ENCODE assay signal across 8 cellular contexts in the genomic region with DNA sequence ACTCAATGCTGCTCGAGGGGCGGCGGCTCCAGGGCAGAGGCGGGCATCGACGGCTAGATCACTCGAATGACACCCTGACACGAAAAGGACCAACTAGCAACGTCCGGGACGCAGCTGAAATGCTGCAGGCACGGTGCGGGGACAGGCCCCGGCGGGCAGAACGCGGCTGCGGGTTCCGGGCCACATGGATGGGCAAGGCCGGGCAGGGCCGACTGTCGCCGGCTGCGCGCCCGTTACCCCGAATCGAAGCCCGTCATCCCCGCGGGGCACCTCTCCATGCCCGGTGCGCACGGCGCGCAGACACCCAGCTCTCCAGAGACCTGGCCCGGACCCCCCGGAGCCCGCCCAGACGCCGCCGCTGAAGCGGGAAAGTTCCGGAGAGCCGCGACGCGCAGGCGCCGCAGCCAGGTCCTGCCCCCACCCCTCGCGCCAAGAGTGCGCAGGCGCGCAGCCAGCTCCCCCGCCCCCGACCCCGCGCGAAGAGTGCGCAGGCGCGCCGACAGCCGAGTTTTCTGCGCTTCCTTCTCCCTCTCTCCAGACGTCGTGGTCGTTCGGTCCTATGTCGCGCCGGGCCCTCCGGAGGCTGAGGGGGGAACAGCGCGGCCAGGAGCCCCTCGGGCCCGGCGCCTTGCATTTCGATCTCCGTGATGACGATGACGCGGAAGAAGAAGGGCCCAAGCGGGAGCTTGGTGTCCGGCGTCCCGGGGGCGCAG. TPM values are rescaled to one million over a fixed set of nuclear protein-coding genes. Genes with fewer than 3 reads are reported as not detected.
DNase-seq lines count a peak whose midpoint lies in the region; ATAC-seq, FAIRE-seq and TF ChIP-seq lines count a peak whose summit lies in the region.

TSS of gene TCF25 (plus strand) at position 484 of the 713 bp plus-strand sequence. CDS start at position 560, 76 bp downstream.

- H3K27ac ChIP-seq in angular gyrus (ENCODE audit: low read depth, low read length): peak within 1 kb of the TSS; percentile 100
- H3K27ac ChIP-seq in right atrium auricular region: peak within 1 kb of the TSS; percentile 100
- peak within 1 kb of the TSS; percentile 99 for H3K27ac ChIP-seq in urinary bladder (ENCODE audit: low read depth)

- no peaks in the 10 kb centered on the region for H3K27me3 ChIP-seq in right atrium auricular region

- H3K36me3 ChIP-seq in right atrium auricular region (peaks cover 7% of the 10 kb centered on the region), urinary bladder (ENCODE audit: insufficient read depth) (no peaks in the 10 kb centered on the region)

- no peak for FAIRE-seq in GM12891 (lab: Jason Lieb, UNC)

- H3K4me3 ChIP-seq in right atrium auricular region (peak within 1 kb of the TSS; percentile 81 to 93), urinary bladder (ENCODE audit: low read depth, low read length) (peak within 1 kb of the TSS; percentile 68)

- DNase-seq in GM12891 (ENCODE audit: insufficient read length, low spot score): peak; percentile 84
- DNase-seq in NCI-H146 (lab: John Stamatoyannopoulos, UW): peak; percentile 80
- peak; percentile 75 for DNase-seq in right atrium auricular region (ENCODE audit: low spot score)
- peak; percentile 37 for DNase-seq in pulmonary artery endothelial cell (ENCODE audit: low read depth, low spot score)

- H3K4me1 ChIP-seq in right atrium auricular region: peaks cover 0 to 19% of the 10 kb centered on the region in 2 donors
- no peaks in the 10 kb centered on the region for H3K4me1 ChIP-seq in urinary bladder (ENCODE audit: insufficient read depth)

- TF ChIP-seq CTCF in right atrium auricular region (IDR thresholded peaks at IDR 0.05): no peak

- peak; percentile 71 for TF ChIP-seq POLR2A in GM12891 (IDR thresholded peaks at IDR 0.05; ENCODE audit: low read depth, low read length)

- intact Hi-C loops in T-helper 2 cell treated with Interferon-gamma antibody and Interleukin-4, amounts not matched to agents 100 ng/mL and 5 ng/mL, for 36 hours (cut with micrococcal nuclease): loop anchor here (2.0 to 10.0 kb wide), 4 partner anchors 100 to 756 kb away; partner anchors contain the start of genes VPS9D1 and ZNF276

- H3K9me3 ChIP-seq in right atrium auricular region: no peaks in the 10 kb centered on the region

- under 1% methylated on average over 89 of the region's 89 CpGs for WGBS in urinary bladder

- peak; percentile 48 for ATAC-seq in HG02840 (IDR thresholded peaks at IDR 0.05; ENCODE audit: low FRiP score, unreplicated experiment)

TF ChIP-seq in GM12891, 5 proteins besides CTCF, POLR2A, EP300 and RAD21:
- TF ChIP-seq POLR2AphosphoS5 (IDR thresholded peaks at IDR 0.05; ENCODE audit: low read depth, low read length): peak; percentile 68; the same call in 1 of the 2 replicates
- no peak for TF ChIP-seq POU2F2 (IDR thresholded peaks at IDR 0.05; ENCODE audit: low read depth, low read length)
- TF ChIP-seq PAX5 (IDR thresholded peaks at IDR 0.05; ENCODE audit: insufficient read depth, low read length, severe bottlenecking): no peak
- no peak; the same call in 1 of the 2 replicates for TF ChIP-seq TAF1 (IDR thresholded peaks at IDR 0.05; ENCODE audit: low read depth, low read length)
- no peak for TF ChIP-seq SPI1 (IDR thresholded peaks at IDR 0.05; ENCODE audit: low read depth, low read length)

RNA-seq across cellular contexts. Expression of gene TCF25, which starts in this region (rescaled TPM):
- 115 TPM for polyA plus RNA-seq in GM12891 (2012; ENCODE audit: low read depth, missing spikeins)
- total RNA-seq in T-helper 2 cell treated with Interferon-gamma antibody and Interleukin-4, amounts not matched to agents 100 ng/mL and 5 ng/mL, for 36 hours: 208 and 234 TPM in 2 replicates
- total RNA-seq in right atrium auricular region: 100 to 1,000 TPM in 1 of 2 donors, 10 to 100 TPM in 1; 91.8 to 108 TPM
- 161 and 226 TPM in 2 replicates for total RNA-seq in pulmonary artery endothelial cell
- 107 TPM for total RNA-seq in urinary bladder
- polyA plus RNA-seq in urinary bladder: 128 TPM

Comparison
In these comparisons a context has a peak if more than half of its experiments do, and no peak if none do; other contexts are left out.
1. Peak in every context shown above with its lines: DNase-seq, ATAC-seq, H3K4me3 ChIP-seq and H3K27ac ChIP-seq.